15 cellular contexts compared by ENCODE assay signal in genomic region chr4:178198691-178199090, GRCh38.
"Had no signal": no experiment of that assay in that cellular context is flagged by ENCODE, and none has a peak within 500 bp of the region (broad histone marks: within the 10 kb centered on the region; RNA-seq: fewer than 3 reads in every experiment).

No MANE protein-coding gene starts in this region.

- H3K4me1 Mint-ChIP-seq: activated CD4-positive, alpha-beta T cell treated with anti-CD3 and anti-CD28 coated beads, Interleukin-2, amount 10 ng/mL, durations not matched to agents 7 days and 5 days; activated naive CD4-positive, alpha-beta T cell treated with anti-CD3 and anti-CD28 coated beads, Interleukin-2, amount 10 ng/mL, durations not matched to agents 7 days and 5 days; T-helper 17 cell had no signal

- H3K4me3 ChIP-seq: adrenal gland, psoas muscle, stomach, thoracic aorta had no signal

- H3K27me3 Mint-ChIP-seq: activated CD4-positive, alpha-beta T cell treated with anti-CD3 and anti-CD28 coated beads, Interleukin-2, amount 10 ng/mL, durations not matched to agents 7 days and 5 days; activated naive CD4-positive, alpha-beta T cell treated with anti-CD3 and anti-CD28 coated beads, Interleukin-2, amount 10 ng/mL, durations not matched to agents 7 days and 5 days; natural killer cell treated with Interleukin-12 subunit alpha and Interleukin-12 subunit beta and Interleukin-15 and Interleukin-18, amount 100 ng/mL, for 72 hours; T-helper 17 cell had no signal

- ATAC-seq: natural killer cell treated with Interleukin-12 subunit alpha and Interleukin-12 subunit beta and Interleukin-15 and Interleukin-18, amount 100 ng/mL, for 72 hours; psoas muscle; T-helper 17 cell had no signal

- H3K9me3 Mint-ChIP-seq: activated CD4-positive, alpha-beta T cell treated with anti-CD3 and anti-CD28 coated beads, Interleukin-2, amount 10 ng/mL, durations not matched to agents 7 days and 5 days had no signal

- DNase-seq: activated CD4-positive, alpha-beta T cell treated with anti-CD3 and anti-CD28 coated beads, Interleukin-2, amount 10 ng/mL, durations not matched to agents 7 days and 5 days; activated CD4-positive, CD25-positive, alpha-beta regulatory T cell; activated naive CD4-positive, alpha-beta T cell treated with anti-CD3 and anti-CD28 coated beads, Interleukin-2, amount 10 ng/mL, durations not matched to agents 7 days and 5 days; activated T-cell treated with anti-CD3 and anti-CD28 coated beads for 4 hours; adrenal gland; brain microvascular endothelial cell; hypothalamus; left cardiac atrium; psoas muscle; stimulated activated CD4-positive, alpha-beta T cell treated with anti-CD3 and anti-CD28 coated beads, Interleukin-4, amount 100 ng/mL, for 4 hours; stomach; T-helper 17 cell had no signal

- H3K27ac Mint-ChIP-seq: activated CD4-positive, alpha-beta T cell treated with anti-CD3 and anti-CD28 coated beads, Interleukin-2, amount 10 ng/mL, durations not matched to agents 7 days and 5 days; activated naive CD4-positive, alpha-beta T cell treated with anti-CD3 and anti-CD28 coated beads, Interleukin-2, amount 10 ng/mL, durations not matched to agents 7 days and 5 days; activated T-helper 2 cell treated with anti-CD3 and anti-CD28 coated beads, Interferon-gamma antibody, Interleukin-2, Interleukin-4, amounts not matched to agents 10 μg/mL and 5 μg/mL and 100 μg/mL, durations not matched to agents 14 hours and 24 hours and 36 hours; natural killer cell treated with Interleukin-12 subunit alpha and Interleukin-12 subunit beta and Interleukin-15 and Interleukin-18, amount 100 ng/mL, for 72 hours; T-helper 17 cell had no signal

- H3K4me3 Mint-ChIP-seq: activated CD4-positive, alpha-beta T cell treated with anti-CD3 and anti-CD28 coated beads, Interleukin-2, amount 10 ng/mL, durations not matched to agents 7 days and 5 days; activated naive CD4-positive, alpha-beta T cell treated with anti-CD3 and anti-CD28 coated beads, Interleukin-2, amount 10 ng/mL, durations not matched to agents 7 days and 5 days; natural killer cell treated with Interleukin-12 subunit alpha and Interleukin-12 subunit beta and Interleukin-15 and Interleukin-18, amount 100 ng/mL, for 72 hours; T-helper 17 cell had no signal

- H3K36me3 Mint-ChIP-seq: activated naive CD4-positive, alpha-beta T cell treated with anti-CD3 and anti-CD28 coated beads, Interleukin-2, amount 10 ng/mL, durations not matched to agents 7 days and 5 days; natural killer cell treated with Interleukin-12 subunit alpha and Interleukin-12 subunit beta and Interleukin-15 and Interleukin-18, amount 100 ng/mL, for 72 hours had no signal
